Comparison of ENCODE assay signal across 1 cellular context in the genomic region with DNA sequence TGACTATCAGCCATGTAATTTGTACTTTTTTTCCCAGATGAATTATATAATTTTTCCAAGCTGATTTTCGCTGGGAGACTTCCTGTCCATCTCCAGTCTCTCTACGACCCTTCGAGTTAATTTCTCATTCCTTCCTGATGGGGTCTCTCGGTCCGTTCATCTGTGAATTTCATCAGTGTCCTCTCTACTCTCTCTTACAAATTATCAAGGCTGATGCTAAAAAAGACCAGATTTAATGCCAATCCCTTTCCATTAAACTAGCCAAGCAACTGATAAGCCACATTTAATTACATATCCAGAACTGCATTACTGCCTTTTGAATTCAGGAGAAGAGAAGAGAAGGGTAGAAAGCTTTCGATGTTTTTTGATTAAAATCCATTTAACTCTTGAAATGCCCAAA.
TF ChIP-seq lines count a peak whose summit lies in the region.

No MANE protein-coding gene starts in this region.

TF ChIP-seq in SK-N-SH, 30 proteins besides CTCF, POLR2A, EP300 and RAD21 (continued from another document):
- TF ChIP-seq, protein P1, sequence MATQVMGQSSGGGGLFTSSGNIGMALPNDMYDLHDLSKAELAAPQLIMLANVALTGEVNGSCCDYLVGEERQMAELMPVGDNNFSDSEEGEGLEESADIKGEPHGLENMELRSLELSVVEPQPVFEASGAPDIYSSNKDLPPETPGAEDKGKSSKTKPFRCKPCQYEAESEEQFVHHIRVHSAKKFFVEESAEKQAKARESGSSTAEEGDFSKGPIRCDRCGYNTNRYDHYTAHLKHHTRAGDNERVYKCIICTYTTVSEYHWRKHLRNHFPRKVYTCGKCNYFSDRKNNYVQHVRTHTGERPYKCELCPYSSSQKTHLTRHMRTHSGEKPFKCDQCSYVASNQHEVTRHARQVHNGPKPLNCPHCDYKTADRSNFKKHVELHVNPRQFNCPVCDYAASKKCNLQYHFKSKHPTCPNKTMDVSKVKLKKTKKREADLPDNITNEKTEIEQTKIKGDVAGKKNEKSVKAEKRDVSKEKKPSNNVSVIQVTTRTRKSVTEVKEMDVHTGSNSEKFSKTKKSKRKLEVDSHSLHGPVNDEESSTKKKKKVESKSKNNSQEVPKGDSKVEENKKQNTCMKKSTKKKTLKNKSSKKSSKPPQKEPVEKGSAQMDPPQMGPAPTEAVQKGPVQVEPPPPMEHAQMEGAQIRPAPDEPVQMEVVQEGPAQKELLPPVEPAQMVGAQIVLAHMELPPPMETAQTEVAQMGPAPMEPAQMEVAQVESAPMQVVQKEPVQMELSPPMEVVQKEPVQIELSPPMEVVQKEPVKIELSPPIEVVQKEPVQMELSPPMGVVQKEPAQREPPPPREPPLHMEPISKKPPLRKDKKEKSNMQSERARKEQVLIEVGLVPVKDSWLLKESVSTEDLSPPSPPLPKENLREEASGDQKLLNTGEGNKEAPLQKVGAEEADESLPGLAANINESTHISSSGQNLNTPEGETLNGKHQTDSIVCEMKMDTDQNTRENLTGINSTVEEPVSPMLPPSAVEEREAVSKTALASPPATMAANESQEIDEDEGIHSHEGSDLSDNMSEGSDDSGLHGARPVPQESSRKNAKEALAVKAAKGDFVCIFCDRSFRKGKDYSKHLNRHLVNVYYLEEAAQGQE (IDR thresholded peaks at IDR 0.05; ENCODE audit: low read depth, low read length) = no peak
TF ChIP-seq in SK-N-SH: peak in this region for 2.
